ENCODE assay signal across 14 cellular contexts in genomic region chr22:45170001-45170466, GRCh38. TPM values are rescaled to one million over a fixed set of nuclear protein-coding genes. Genes with fewer than 3 reads are reported as not detected.
DNase-seq lines count a peak whose midpoint lies in the region; ATAC-seq, FAIRE-seq and TF ChIP-seq lines count a peak whose summit lies in the region.
"Had no signal": no experiment of that assay in that cellular context is flagged by ENCODE, and none has a peak within 500 bp of the region (broad histone marks: within the 10 kb centered on the region; RNA-seq: fewer than 3 reads in every experiment).

No MANE protein-coding gene starts in this region.

- no peak overlapping the region for H3K4me3 ChIP-seq in keratinocyte (ENCODE audit: control insufficient read depth in 2 of 3, extremely low read depth in 1 of 3, insufficient read depth in 2 of 3, low read depth in 1 of 3, low read length in 3 of 3)
- H3K4me3 ChIP-seq: mucosa of descending colon had no signal

- no peak for ATAC-seq in CD4-positive, alpha-beta T cell (ENCODE audit: poor library complexity)
- ATAC-seq: mucosa of descending colon had no signal

- peak overlapping the region; percentile 83 for H3K4me3 Mint-ChIP-seq in CD4-positive, alpha-beta T cell

- H3K9me1 ChIP-seq in keratinocyte (ENCODE audit: control insufficient read depth, extremely low read depth, insufficient read depth, low read length): no peaks in the 10 kb centered on the region

- H3K36me3 ChIP-seq in keratinocyte (ENCODE audit: control insufficient read depth in 2 of 2, extremely low read depth in 1 of 2, insufficient read depth in 2 of 2, low read length in 2 of 2): peaks cover 21 to 38% of the 10 kb centered on the region in 2 experiments

- H4K20me1 ChIP-seq in keratinocyte (ENCODE audit: control insufficient read depth, extremely low read depth, insufficient read depth, low read length): no peaks in the 10 kb centered on the region

- H3K9me3 Mint-ChIP-seq in CD4-positive, alpha-beta T cell: no peaks in the 10 kb centered on the region

- H3K27ac ChIP-seq in CD4-positive, alpha-beta T cell (ENCODE audit: low read depth, low read length): peak overlapping the region; percentile 43
- H3K27ac ChIP-seq in keratinocyte (ENCODE audit: control insufficient read depth, insufficient read depth, low read length): peak overlapping the region; percentile 5

- no peak overlapping the region for H3K9ac ChIP-seq in keratinocyte (ENCODE audit: control insufficient read depth, extremely low read depth, insufficient read depth, low read length)

- H3K4me1 Mint-ChIP-seq in CD4-positive, alpha-beta T cell (ENCODE audit: low read depth): peaks cover 88% of the 10 kb centered on the region

- DNase-seq in CD4-positive, alpha-beta T cell: peak in 2 of 10 experiments; percentile 10 to 20
- peak; percentile 57 for DNase-seq in NCI-H226
- peak; percentile 55 to 56 for DNase-seq in activated T-cell treated with anti-CD3 and anti-CD28 coated beads, Interleukin-2, amount 50 U/mL, for 48 hours
- DNase-seq in keratinocyte (ENCODE audit: low read depth, low spot score): no peak
- no peak for DNase-seq in NCI-H524 treated with DMSO at 0.1 percent for 48 hours (lab: John Stamatoyannopoulos, UW)
- DNase-seq in T1000 (lab: John Stamatoyannopoulos, UW): no peak
- no peak for DNase-seq in RPMI8226
- DNase-seq in NCI-H2029 (lab: John Stamatoyannopoulos, UW): no peak
- DNase-seq: BE2C, H7, Kasumi-1, mucosa of descending colon, NCI-H69, SW 1271 had no signal

- POLR2A ChIA-PET in CD4-positive, alpha-beta T cell (lab: Charles Lee): no interaction called here

- H3K27me3 Mint-ChIP-seq in CD4-positive, alpha-beta T cell: no peaks in the 10 kb centered on the region

- intact Hi-C loops in CD4-positive, alpha-beta T cell (cut with DNase I, micrococcal nuclease): loop anchor here (5.0 to 10.0 kb wide), 2 partner anchors 147 to 265 kb away; no protein-coding TSS in a partner anchor

- no peak for TF ChIP-seq CTCF in CD4-positive, alpha-beta T cell (IDR thresholded peaks at IDR 0.05)
- no peak for TF ChIP-seq CTCF in keratinocyte (optimal IDR thresholded peaks at IDR 0.05 in 1 of 3, IDR thresholded peaks at IDR 0.05 in 1 of 3, conservative IDR thresholded peaks at IDR 0.05 in 1 of 3; ENCODE audit: extremely low read depth in 1 of 3, insufficient read depth in 2 of 3, low read length in 3 of 3)

- H3K9me3 ChIP-seq in CD4-positive, alpha-beta T cell (ENCODE audit: control insufficient read depth, low read length): no peaks in the 10 kb centered on the region
- H3K9me3 ChIP-seq in keratinocyte (ENCODE audit: control insufficient read depth, low read depth, low read length): no peaks in the 10 kb centered on the region
- H3K9me3 ChIP-seq: BE2C, mucosa of descending colon had no signal

- dilution Hi-C loops in keratinocyte (cut with MboI; ENCODE audit: extremely low pct_ligation_motif_present, low sequenced_read_pairs): no loop called here

- H3K4me2 ChIP-seq in keratinocyte (ENCODE audit: control insufficient read depth, extremely low read depth, insufficient read depth, low read depth, low read length): no peak overlapping the region

- CTCF ChIA-PET in CD4-positive, alpha-beta T cell (lab: Charles Lee): interaction anchor here (0.7 kb wide), 1 partner anchor 9 kb away, joined by 3 read pairs; no protein-coding TSS in a partner anchor

- no peaks in the 10 kb centered on the region for H3K27me3 ChIP-seq in CD4-positive, alpha-beta T cell (ENCODE audit: control insufficient read depth, insufficient read depth, low read length)
- no peaks in the 10 kb centered on the region for H3K27me3 ChIP-seq in keratinocyte (ENCODE audit: control insufficient read depth, extremely low read depth, insufficient read depth, low read length)
- H3K27me3 ChIP-seq: BE2C had no signal

- no peak for FAIRE-seq in keratinocyte (lab: Jason Lieb, UNC)

- H3K36me3 Mint-ChIP-seq in CD4-positive, alpha-beta T cell (ENCODE audit: low read depth): peaks cover 86% of the 10 kb centered on the region

- H3K27ac Mint-ChIP-seq in CD4-positive, alpha-beta T cell: peak overlapping the region; percentile 89

- H3K4me1 ChIP-seq in keratinocyte (ENCODE audit: control insufficient read depth, extremely low read depth, insufficient read depth, low read length): peaks cover 10% of the 10 kb centered on the region
- H3K4me1 ChIP-seq: BE2C had no signal

- peaks cover 85% of the 10 kb centered on the region for H3K79me2 ChIP-seq in keratinocyte (ENCODE audit: control insufficient read depth, insufficient read depth, low read length)

- H2AFZ ChIP-seq in keratinocyte (ENCODE audit: control insufficient read depth, low read length): no peak overlapping the region

RNA-seq across cellular contexts. Expression of gene NUP50, which starts 6.3 kb away (rescaled TPM):
- 100 to 1,000 TPM; 141 TPM for total RNA-seq in CD4-positive, alpha-beta T cell
- 21.0 to 36.2 TPM (median 28.1 TPM) in 3 replicates for polyA plus RNA-seq in keratinocyte
- polyA plus RNA-seq in keratinocyte (2011; ENCODE audit: low read depth): 88.9 TPM
- polyA plus RNA-seq in keratinocyte (2011; cell fraction: cytosol; rRNA removed): 10.5 and 16.6 TPM in 2 replicates
- 24.8 and 26.7 TPM in 2 replicates for polyA plus RNA-seq in keratinocyte (2011; cell fraction: nucleus; rRNA removed)
- polyA plus RNA-seq in keratinocyte (2012; ENCODE audit: low replicate concordance): 37.9 and 38.7 TPM in 2 replicates
- 20.0 to 43.6 TPM (median 34.1 TPM) in 3 replicates for polyA minus RNA-seq in keratinocyte
- 9.2 TPM for polyA minus RNA-seq in keratinocyte (2011; cell fraction: cytosol; rRNA and poly(A)+ RNA removed)
- 16.6 and 22.3 TPM in 2 replicates for polyA minus RNA-seq in keratinocyte (2011; cell fraction: nucleus; rRNA and poly(A)+ RNA removed)

Comparison
In these comparisons a context has a peak if more than half of its experiments do, and no peak if none do; other contexts are left out.
1. DNase-seq: peak in NCI-H226 (single experiment) and activated T-cell treated with anti-CD3 and anti-CD28 coated beads, Interleukin-2, amount 50 U/mL, for 48 hours (2 of 2); none in keratinocyte (single experiment), NCI-H524 treated with DMSO at 0.1 percent for 48 hours (single experiment), T1000 (single experiment), RPMI8226 (single experiment) and NCI-H2029 (single experiment).